8 cellular contexts compared by ENCODE assay signal in genomic region chr14:91315844-91316267, GRCh38.
DNase-seq lines count a peak whose midpoint lies in the region; ATAC-seq and TF ChIP-seq lines count a peak whose summit lies in the region.

No MANE protein-coding gene starts in this region.

- DNase-seq in Daoy (ENCODE audit: low read depth) (peak; percentile 40), M059J (ENCODE audit: low read depth) (peak; percentile 17), activated T-cell treated with anti-CD3 and anti-CD28 coated beads for 24 hours (ENCODE audit: low read depth) (peak; percentile 77), erythroblast (lab: John Stamatoyannopoulos, UW) (no peak), foreskin melanocyte (no peak), NCI-H524 (lab: John Stamatoyannopoulos, UW) (no peak)
- DNase-seq in stimulated activated CD4-positive, alpha-beta T cell treated with anti-CD3 and anti-CD28 coated beads, Interleukin-15, amount 100 ng/mL, for 1 hour (ENCODE audit: low read depth in 1 of 2, low spot score in 1 of 2): peak; percentile 51 to 64

- ATAC-seq in GM21576 (IDR thresholded peaks at IDR 0.05; ENCODE audit: unreplicated experiment): peak; percentile 82

- TF ChIP-seq POLR2A in erythroblast (IDR thresholded peaks at IDR 0.05; ENCODE audit: low read length): no peak

Comparison
In these comparisons a context has a peak if more than half of its experiments do, and no peak if none do; other contexts are left out.
1. DNase-seq: peak in Daoy (single experiment), M059J (single experiment), activated T-cell treated with anti-CD3 and anti-CD28 coated beads for 24 hours (single experiment) and stimulated activated CD4-positive, alpha-beta T cell treated with anti-CD3 and anti-CD28 coated beads, Interleukin-15, amount 100 ng/mL, for 1 hour (2 of 2); none in erythroblast (0 of 2), foreskin melanocyte (single experiment) and NCI-H524 (0 of 2).